Comparison of ENCODE assay signal across 1 cellular context in genomic region chr18:59267511-59268126, GRCh38.
TF ChIP-seq lines count a peak whose summit lies in the region.

No MANE protein-coding gene starts in this region.

TF ChIP-seq in WTC11, 78 proteins besides CTCF, POLR2A, EP300 and RAD21:
- no peak for TF ChIP-seq HMGXB4 (CRISPR knock-in tag; IDR thresholded peaks at IDR 0.05)
- TF ChIP-seq ATF3 (CRISPR knock-in tag; conservative IDR thresholded peaks at IDR 0.05): no peak
- TF ChIP-seq FOXP4 (CRISPR knock-in tag; IDR thresholded peaks at IDR 0.05): no peak
- TF ChIP-seq HMGA2 (CRISPR knock-in tag; IDR thresholded peaks at IDR 0.05): no peak
- TF ChIP-seq ATF2 (CRISPR knock-in tag; IDR thresholded peaks at IDR 0.05; ENCODE audit: borderline replicate concordance, low read depth): no peak
- TF ChIP-seq IRF1 (CRISPR knock-in tag; IDR thresholded peaks at IDR 0.05): no peak
- no peak for TF ChIP-seq ZMAT4 (CRISPR knock-in tag; IDR thresholded peaks at IDR 0.05)
- TF ChIP-seq ZNF671 (CRISPR knock-in tag; IDR thresholded peaks at IDR 0.05): no peak
- TF ChIP-seq NFATC4 (CRISPR knock-in tag; IDR thresholded peaks at IDR 0.05): no peak
- TF ChIP-seq SMAD3 (CRISPR knock-in tag; IDR thresholded peaks at IDR 0.05; ENCODE audit: borderline replicate concordance): no peak
- no peak for TF ChIP-seq ZNF263 (CRISPR knock-in tag; IDR thresholded peaks at IDR 0.05; ENCODE audit: low read depth)
- no peak for TF ChIP-seq MXD4 (CRISPR knock-in tag; IDR thresholded peaks at IDR 0.05; ENCODE audit: borderline replicate concordance)
- TF ChIP-seq ZNF532 (CRISPR knock-in tag; IDR thresholded peaks at IDR 0.05; ENCODE audit: borderline replicate concordance): no peak
- no peak for TF ChIP-seq ESRRA (CRISPR knock-in tag; IDR thresholded peaks at IDR 0.05; ENCODE audit: borderline replicate concordance)
